Comparison of ENCODE assay signal across 8 cellular contexts in the genomic region with DNA sequence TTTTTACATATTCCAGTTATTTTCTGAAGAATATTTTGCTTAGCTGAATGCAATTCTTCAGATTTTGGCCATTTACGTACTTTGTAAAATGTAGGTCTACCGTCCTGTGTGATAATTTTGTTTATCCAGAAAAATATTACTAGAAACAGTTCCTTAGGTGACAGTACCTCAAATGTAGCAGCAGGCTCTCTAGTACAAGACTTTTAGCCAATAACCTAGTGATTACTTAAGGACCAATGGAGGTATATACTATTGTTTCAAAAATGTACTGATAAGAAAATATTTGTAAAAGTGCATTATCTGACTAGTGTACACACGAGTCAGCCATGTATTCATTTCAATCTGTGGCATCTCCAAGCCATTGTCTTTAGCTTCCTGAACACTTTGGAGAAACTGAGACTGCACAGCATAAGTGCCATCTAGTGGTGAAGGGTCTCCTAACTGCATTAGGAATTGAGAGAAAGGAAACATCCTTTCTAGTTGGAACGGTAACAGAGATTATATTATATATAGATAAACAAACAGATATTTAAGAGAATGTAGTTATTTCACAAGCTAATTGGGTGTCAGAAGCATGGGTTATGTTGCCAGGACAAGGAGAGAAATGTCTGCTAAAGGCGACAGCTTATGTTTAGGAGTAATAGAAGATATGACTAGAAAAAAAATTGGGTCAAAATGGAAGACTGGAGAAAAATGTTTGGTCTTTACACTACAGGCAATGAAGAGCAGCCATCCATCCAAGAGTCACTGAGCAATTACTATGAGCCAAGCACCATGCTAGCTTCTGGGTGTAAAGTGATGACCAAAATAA. TPM values are rescaled to one million over a fixed set of nuclear protein-coding genes. Genes with fewer than 3 reads are reported as not detected.
DNase-seq lines count a peak whose midpoint lies in the region; ATAC-seq and TF ChIP-seq lines count a peak whose summit lies in the region.

No MANE protein-coding gene starts in this region.

- no peak overlapping the region for H3K27ac ChIP-seq in KMS-11

- H3K9me3 Mint-ChIP-seq in brain, result peaks cover 0 to 7% (median 6%) of the 10 kb centered on the region in 5 experiments

- H3K36me3 Mint-ChIP-seq in brain, result peaks cover 6% of the 10 kb centered on the region

- peak overlapping the region in 3 of 5 experiments; percentile 16 to 22 (median 20) for H3K4me3 Mint-ChIP-seq in brain

- no peak overlapping the region for H2AFZ ChIP-seq in KMS-11 (ENCODE audit: low read depth)

- no peaks in the 10 kb centered on the region for H3K27me3 Mint-ChIP-seq in brain

- H3K4me1 Mint-ChIP-seq in brain, result peaks cover 61% of the 10 kb centered on the region

- no peak overlapping the region for H3K4me3 ChIP-seq in KMS-11 (IDR thresholded peaks at IDR 0.05; ENCODE audit: insufficient read depth, low read depth, low read length)

- peaks cover 32% of the 10 kb centered on the region for H3K4me1 ChIP-seq in KMS-11 (ENCODE audit: low read depth, poor library complexity, severe bottlenecking)

- no peak overlapping the region for H3K9ac ChIP-seq in KMS-11

- in situ Hi-C loops in SK-MEL-5 (cut with HindIII; ENCODE audit: low pct_unique_long_range_greater_than_20kb, low sequenced_read_pairs), result no loop called here

- H4K20me1 ChIP-seq in KMS-11 (ENCODE audit: insufficient read depth), result no peaks in the 10 kb centered on the region

- no peaks in the 10 kb centered on the region for H3K27me3 ChIP-seq in KMS-11 (ENCODE audit: insufficient read depth, low read depth)

- DNase-seq in NCI-H2196 (lab: John Stamatoyannopoulos, UW; ENCODE audit: unreplicated experiment) (peak; percentile 5), NCI-H2196 treated with DMSO at 0.1 percent for 48 hours (lab: John Stamatoyannopoulos, UW; ENCODE audit: unreplicated experiment) (no peak), SK-MEL-5 (ENCODE audit: low read depth, low spot score) (peak; percentile 85), iris pigment epithelial cell (ENCODE audit: low read depth) (peak; percentile 80)
- peak; percentile 11 for DNase-seq in stimulated activated CD8-positive, alpha-beta memory T cell treated with anti-CD3 and anti-CD28 coated beads, Interleukin-4, amount 100 ng/mL, for 24 hours (ENCODE audit: low read depth)

- peak; percentile 60 for ATAC-seq in GM21447 (IDR thresholded peaks at IDR 0.05; ENCODE audit: unreplicated experiment)

- TF ChIP-seq CTCF in KMS-11 (conservative IDR thresholded peaks at IDR 0.05; ENCODE audit: low read depth, low read length), result peak; percentile 84
- peak; percentile 84 to 87 for TF ChIP-seq CTCF in brain (conservative IDR thresholded peaks at IDR 0.05)

- H3K27ac Mint-ChIP-seq in brain, result peak overlapping the region in 4 of 5 experiments; percentile 40 to 91 (median 78)

- H3K79me2 ChIP-seq in KMS-11 (ENCODE audit: insufficient read depth, low read depth), result no peaks in the 10 kb centered on the region

- no peak overlapping the region for H3K4me2 ChIP-seq in KMS-11

- no peaks in the 10 kb centered on the region for H3K36me3 ChIP-seq in KMS-11 (ENCODE audit: insufficient read depth)

RNA-seq across cellular contexts. Expression of a gene that starts 23.7 kb away (rescaled TPM):
- 0.98 and 1.4 TPM in 2 replicates for total RNA-seq in SK-MEL-5 (2014; rRNA removed; shearing (Covaris generic))
- 0.90 and 2.0 TPM in 2 replicates for polyA plus RNA-seq in SK-MEL-5 (2015; cell fraction: cytosol; rRNA removed)
- polyA plus RNA-seq in SK-MEL-5 (2015; cell fraction: nucleus; rRNA removed), result 4.4 and 4.7 TPM in 2 replicates
- 1.6 TPM for polyA plus RNA-seq in brain (ENCODE audit: insufficient read depth, low read depth, low replicate concordance)
